10 cellular contexts compared by ENCODE assay signal in the genomic region with DNA sequence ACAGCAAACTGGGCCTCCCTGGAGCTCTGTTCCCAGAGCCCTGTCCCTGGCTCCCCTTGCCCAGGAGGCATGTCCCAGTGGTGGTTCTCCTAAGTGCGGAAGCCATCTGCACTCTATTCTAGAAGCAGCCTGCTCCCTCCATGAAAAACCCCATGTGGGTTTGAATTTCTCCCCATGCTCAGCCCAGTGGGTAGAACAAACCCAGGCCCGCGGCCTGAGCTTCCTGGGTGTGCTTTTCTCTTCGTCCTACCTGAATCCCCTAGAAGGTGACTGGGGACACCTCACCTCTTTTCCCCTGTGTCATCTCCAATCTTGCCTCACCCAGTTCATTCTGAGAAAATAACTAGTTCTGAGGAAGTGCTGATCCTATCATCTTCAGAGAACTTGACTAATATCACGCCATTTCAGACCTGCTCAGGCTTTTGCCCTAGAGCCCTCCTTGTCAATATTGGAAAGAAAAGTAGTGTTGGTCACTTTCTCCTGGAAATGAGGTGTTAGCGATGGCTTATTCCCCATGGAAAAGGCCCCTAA. TPM values are rescaled to one million over a fixed set of nuclear protein-coding genes. Genes with fewer than 3 reads are reported as not detected.
DNase-seq lines count a peak whose midpoint lies in the region; ATAC-seq and TF ChIP-seq lines count a peak whose summit lies in the region.
"Had no signal": no experiment of that assay in that cellular context is flagged by ENCODE, and none has a peak within 500 bp of the region (broad histone marks: within the 10 kb centered on the region; RNA-seq: fewer than 3 reads in every experiment).

No MANE protein-coding gene starts in this region.

- CTCF ChIA-PET in GM10248 (lab: Yijun Ruan, JAX), result interaction anchor here (1.4 to 5.8 kb wide), 3 partner anchors 14 to 184 kb away, joined by 6 to 21 read pairs (median 10); no protein-coding TSS in a partner anchor

- H3K9me3 ChIP-seq in mucosa of descending colon (no peaks in the 10 kb centered on the region), stomach (peaks cover 0 to 6% (median 3%) of the 10 kb centered on the region in 4 donors), thyroid gland (no peaks in the 10 kb centered on the region)
- H3K9me3 ChIP-seq: A549 had no signal

- peaks cover 92% of the 10 kb centered on the region for H3K4me1 Mint-ChIP-seq in activated T-helper 1 cell treated with anti-CD3 and anti-CD28 coated beads, Interleukin-12 subunit alpha, Interleukin-12 subunit beta, Interleukin-2, Interleukin-4 antibody, amounts not matched to agents 30 ng/mL and 10 ng/mL and 1 ng/mL, durations not matched to agents 14 hours and 24 hours and 36 hours (ENCODE audit: low read depth)

- ATAC-seq in mucosa of descending colon, result peak; percentile 1
- ATAC-seq: A549 had no signal

- H3K4me3 ChIP-seq in mucosa of descending colon, result no peak overlapping the region
- H3K4me3 ChIP-seq in stomach, result no peak overlapping the region
- H3K4me3 ChIP-seq in thyroid gland (replicated peaks in 1 of 3), result no peak overlapping the region
- H3K4me3 ChIP-seq: A549 had no signal

- H3K36me3 ChIP-seq in mucosa of descending colon (ENCODE audit: low read depth) (no peaks in the 10 kb centered on the region), stomach (peaks cover 0 to 25% (median 2%) of the 10 kb centered on the region in 4 donors), thyroid gland (no peaks in the 10 kb centered on the region)

- TF ChIP-seq POLR2A in stomach (IDR thresholded peaks at IDR 0.05) (no peak), thyroid gland (IDR thresholded peaks at IDR 0.05) (no peak)

- peak overlapping the region; percentile 98 for H3K27ac Mint-ChIP-seq in activated T-helper 1 cell treated with anti-CD3 and anti-CD28 coated beads, Interleukin-12 subunit alpha, Interleukin-12 subunit beta, Interleukin-2, Interleukin-4 antibody, amounts not matched to agents 30 ng/mL and 10 ng/mL and 1 ng/mL, durations not matched to agents 14 hours and 24 hours and 36 hours

- no peak for TF ChIP-seq EP300 in stomach (IDR thresholded peaks at IDR 0.05)

- H3K27me3 ChIP-seq in stomach (no peaks in the 10 kb centered on the region), thyroid gland (no peaks in the 10 kb centered on the region)

- peak overlapping the region; percentile 61 for H3K4me3 Mint-ChIP-seq in activated T-helper 1 cell treated with anti-CD3 and anti-CD28 coated beads, Interleukin-12 subunit alpha, Interleukin-12 subunit beta, Interleukin-2, Interleukin-4 antibody, amounts not matched to agents 30 ng/mL and 10 ng/mL and 1 ng/mL, durations not matched to agents 14 hours and 24 hours and 36 hours

- H3K4me1 ChIP-seq in mucosa of descending colon (ENCODE audit: low read depth), result peaks cover 12% of the 10 kb centered on the region
- peaks cover 0 to 27% (median 10%) of the 10 kb centered on the region in 4 donors for H3K4me1 ChIP-seq in stomach
- no peaks in the 10 kb centered on the region for H3K4me1 ChIP-seq in thyroid gland
- H3K4me1 ChIP-seq: A549 had no signal

- no peak for TF ChIP-seq CTCF in mucosa of descending colon (IDR thresholded peaks at IDR 0.05)
- no peak for TF ChIP-seq CTCF in stomach (IDR thresholded peaks at IDR 0.05)
- no peak for TF ChIP-seq CTCF in GM10248 (IDR thresholded peaks at IDR 0.05; ENCODE audit: control extremely low read depth, extremely low read depth, low read depth, missing control alignments)
- no peak for TF ChIP-seq CTCF in thyroid gland (IDR thresholded peaks at IDR 0.05)

- 78 to 97% (median 83%) methylated on average over 6 of the region's 6 CpGs for WGBS in stomach, 5 donors
- WGBS in thyroid gland, 2 donors, result 88 to 93% methylated on average over 6 of the region's 6 CpGs

- intact Hi-C loops in activated T-helper 1 cell treated with anti-CD3 and anti-CD28 coated beads, Interleukin-12 subunit alpha, Interleukin-12 subunit beta, Interleukin-2, Interleukin-4 antibody, amounts not matched to agents 30 ng/mL and 10 ng/mL and 1 ng/mL, durations not matched to agents 14 hours and 24 hours and 36 hours (cut with micrococcal nuclease), result loop anchor here (1.0 to 5.0 kb wide), 11 partner anchors 15 to 1149 kb away; a partner anchor contains a TSS
- intact Hi-C loops in mucosa of descending colon (cut with DNase I, micrococcal nuclease) (no loop called here), stomach (cut with DNase I; ENCODE audit: low total_unique reads) (no loop called here), thyroid gland (cut with DNase I) (no loop called here)

- H3K27me3 Mint-ChIP-seq in activated T-helper 1 cell treated with anti-CD3 and anti-CD28 coated beads, Interleukin-12 subunit alpha, Interleukin-12 subunit beta, Interleukin-2, Interleukin-4 antibody, amounts not matched to agents 30 ng/mL and 10 ng/mL and 1 ng/mL, durations not matched to agents 14 hours and 24 hours and 36 hours (ENCODE audit: insufficient read depth), result no peaks in the 10 kb centered on the region

- peaks cover 10% of the 10 kb centered on the region for H3K9me3 Mint-ChIP-seq in activated T-helper 1 cell treated with anti-CD3 and anti-CD28 coated beads, Interleukin-12 subunit alpha, Interleukin-12 subunit beta, Interleukin-2, Interleukin-4 antibody, amounts not matched to agents 30 ng/mL and 10 ng/mL and 1 ng/mL, durations not matched to agents 14 hours and 24 hours and 36 hours

- peak; percentile 82 for DNase-seq in activated CD8-positive, alpha-beta memory T cell treated with anti-CD3 and anti-CD28 coated beads for 24 hours
- DNase-seq in activated CD8-positive, alpha-beta memory T cell treated with anti-CD3 and anti-CD28 coated beads, Interleukin-2, amount 50 U/mL, for 4 hours, result no peak
- peak; percentile 70 for DNase-seq in activated T-helper 1 cell treated with anti-CD3 and anti-CD28 coated beads, Interleukin-12 subunit alpha, Interleukin-12 subunit beta, Interleukin-2, Interleukin-4 antibody, amounts not matched to agents 30 ng/mL and 10 ng/mL and 1 ng/mL, durations not matched to agents 14 hours and 24 hours and 36 hours (ENCODE audit: low spot score)
- no peak for DNase-seq in mucosa of descending colon
- DNase-seq in stomach, result no peak
- no peak for DNase-seq in pons (ENCODE audit: low spot score)
- no peak for DNase-seq in GM10248 (ENCODE audit: extremely low spot score)
- DNase-seq in thyroid gland, result no peak
- DNase-seq: NCI-H526 treated with DMSO at 0.1 percent for 48 hours had no signal

- POLR2A ChIA-PET in GM10248 (lab: Yijun Ruan, JAX), result interaction anchor here (0.8 to 1.2 kb wide), 2 partner anchors 9 to 16 kb away, joined by 4 to 6 read pairs; a partner anchor contains a TSS

- peaks cover 45% of the 10 kb centered on the region for H3K36me3 Mint-ChIP-seq in activated T-helper 1 cell treated with anti-CD3 and anti-CD28 coated beads, Interleukin-12 subunit alpha, Interleukin-12 subunit beta, Interleukin-2, Interleukin-4 antibody, amounts not matched to agents 30 ng/mL and 10 ng/mL and 1 ng/mL, durations not matched to agents 14 hours and 24 hours and 36 hours (ENCODE audit: low read depth)

- H3K27ac ChIP-seq in stomach (peak overlapping the region; percentile 58 to 87 (median 72)), thyroid gland (no peak overlapping the region)
- H3K27ac ChIP-seq: A549 had no signal

RNA-seq across cellular contexts. Expression of a gene that starts 15.9 kb away (rescaled TPM):
- 87.8 and 88.3 TPM in 2 replicates for total RNA-seq in activated T-helper 1 cell treated with anti-CD3 and anti-CD28 coated beads, Interleukin-12 subunit alpha, Interleukin-12 subunit beta, Interleukin-2, Interleukin-4 antibody, amounts not matched to agents 30 ng/mL and 10 ng/mL and 1 ng/mL, durations not matched to agents 14 hours and 24 hours and 36 hours
- total RNA-seq in mucosa of descending colon, result 10 to 100 TPM in 2 of 3 donors, 1 to 10 TPM in 1; 9.3 to 25.9 (median 12.5) TPM
- total RNA-seq in stomach, result 100 to 1,000 TPM in 1 of 5 donors, 10 to 100 TPM in 3, 1 to 10 TPM in 1; 5.4 to 190 (median 18.7) TPM
- polyA plus RNA-seq in stomach, result 1 to 10 TPM; 2.1 to 4.2 (median 3.2) TPM
- 10 to 100 TPM in 3 of 4 donors, 1 to 10 TPM in 1; 5.3 to 21.9 (median 10.6) TPM for total RNA-seq in thyroid gland

Comparison
In these comparisons a context has a peak if more than half of its experiments do, and no peak if none do; other contexts are left out.
1. DNase-seq: peak in activated CD8-positive, alpha-beta memory T cell treated with anti-CD3 and anti-CD28 coated beads for 24 hours (single experiment) and activated T-helper 1 cell treated with anti-CD3 and anti-CD28 coated beads, Interleukin-12 subunit alpha, Interleukin-12 subunit beta, Interleukin-2, Interleukin-4 antibody, amounts not matched to agents 30 ng/mL and 10 ng/mL and 1 ng/mL, durations not matched to agents 14 hours and 24 hours and 36 hours (single experiment); none in activated CD8-positive, alpha-beta memory T cell treated with anti-CD3 and anti-CD28 coated beads, Interleukin-2, amount 50 U/mL, for 4 hours (single experiment), mucosa of descending colon (0 of 3), stomach (single experiment), pons (single experiment), GM10248 (single experiment) and thyroid gland (0 of 2).
2. H3K27ac ChIP-seq: peak in stomach (5 of 5); none in thyroid gland (0 of 3).